In genomic region chr12:84913151-84913550, GRCh38 we compare ENCODE assay signal across 8 cellular contexts. TPM values are rescaled to one million over a fixed set of nuclear protein-coding genes. Genes with fewer than 3 reads are reported as not detected.
DNase-seq lines count a peak whose midpoint lies in the region; ATAC-seq and TF ChIP-seq lines count a peak whose summit lies in the region.

No MANE protein-coding gene starts in this region.

- no peak for TF ChIP-seq EP300 in gastroesophageal sphincter (IDR thresholded peaks at IDR 0.05)

- TF ChIP-seq POLR2A in gastroesophageal sphincter (IDR thresholded peaks at IDR 0.05): no peak

- H3K4me1 ChIP-seq in skeletal muscle tissue (ENCODE audit: control insufficient read depth in 3 of 3, insufficient read depth in 3 of 3, low read length in 3 of 3) (peaks cover 12 to 15% (median 15%) of the 10 kb centered on the region in 3 donors), gastroesophageal sphincter (peaks cover 0 to 25% (median 6%) of the 10 kb centered on the region in 3 donors)

- H3K27me3 Mint-ChIP-seq in activated T-helper 17 cell treated with anti-CD3 and anti-CD28 coated beads, Interleukin-2, amount 50 U/mL, for 72 hours: peaks cover 36% of the 10 kb centered on the region
- peaks cover 32% of the 10 kb centered on the region for H3K27me3 Mint-ChIP-seq in activated T-cell treated with anti-CD3 and anti-CD28 coated beads, Interleukin-2, amount 50 U/mL, for 4 hours (ENCODE audit: low read depth)

- H3K4me3 ChIP-seq in HFF-Myc (replicated peaks; ENCODE audit: low read depth, low read length) (peak overlapping the region; percentile 96), skeletal muscle tissue (ENCODE audit: low read length in 3 of 3) (peak overlapping the region; percentile 30 to 60 (median 38)), gastroesophageal sphincter (peak overlapping the region in 1 of 2 donors; percentile 50)

- no peaks in the 10 kb centered on the region for H3K9me3 Mint-ChIP-seq in activated T-helper 17 cell treated with anti-CD3 and anti-CD28 coated beads, Interleukin-2, amount 50 U/mL, for 72 hours
- H3K9me3 Mint-ChIP-seq in activated T-cell treated with anti-CD3 and anti-CD28 coated beads, Interleukin-2, amount 50 U/mL, for 4 hours: no peaks in the 10 kb centered on the region

- TF ChIP-seq CTCF in HFF-Myc (IDR thresholded peaks at IDR 0.05; ENCODE audit: low read depth, low read length, missing control alignments) (no peak), gastroesophageal sphincter (IDR thresholded peaks at IDR 0.05) (no peak)

- intact Hi-C loops in head of caudate nucleus (cut with DNase I): loop anchor here (5.0 kb wide), 1 partner anchor 36 kb away; no protein-coding TSS in a partner anchor

- DNase-seq in HFF-Myc (ENCODE audit: extremely low read depth, low read depth) (no peak), head of caudate nucleus (peak in 27 of 42 donors; percentile 5 to 65 (median 21))
- no peak for DNase-seq in activated T-cell treated with anti-CD3 and anti-CD28 coated beads, Interleukin-2, amount 50 U/mL, for 4 hours
- DNase-seq in stimulated activated CD4-positive, alpha-beta T cell treated with anti-CD3 and anti-CD28 coated beads, Interleukin-2, amount 100 ng/mL, for 24 hours: no peak

- no peaks in the 10 kb centered on the region for H3K36me3 Mint-ChIP-seq in activated T-helper 17 cell treated with anti-CD3 and anti-CD28 coated beads, Interleukin-2, amount 50 U/mL, for 72 hours (ENCODE audit: low read depth)
- no peaks in the 10 kb centered on the region for H3K36me3 Mint-ChIP-seq in activated T-cell treated with anti-CD3 and anti-CD28 coated beads, Interleukin-2, amount 50 U/mL, for 4 hours (ENCODE audit: insufficient read depth)

- H3K9ac ChIP-seq in skeletal muscle tissue (ENCODE audit: low read depth in 1 of 3, low read length in 3 of 3): no peak overlapping the region

- H3K27ac ChIP-seq in skeletal muscle tissue (ENCODE audit: low read depth, low read length) (no peak overlapping the region), gastroesophageal sphincter (no peak overlapping the region)

- H3K4me1 Mint-ChIP-seq in activated T-helper 17 cell treated with anti-CD3 and anti-CD28 coated beads, Interleukin-2, amount 50 U/mL, for 72 hours: no peaks in the 10 kb centered on the region
- H3K4me1 Mint-ChIP-seq in activated T-cell treated with anti-CD3 and anti-CD28 coated beads, Interleukin-2, amount 50 U/mL, for 4 hours (ENCODE audit: low read depth): no peaks in the 10 kb centered on the region

- H3K9me3 ChIP-seq in skeletal muscle tissue (ENCODE audit: control insufficient read depth in 3 of 3, low read length in 3 of 3): no peaks in the 10 kb centered on the region
- H3K9me3 ChIP-seq in gastroesophageal sphincter: no peaks in the 10 kb centered on the region

- no peaks in the 10 kb centered on the region for H3K36me3 ChIP-seq in skeletal muscle tissue (ENCODE audit: control insufficient read depth in 3 of 3, insufficient read depth in 3 of 3, low read length in 3 of 3)
- no peaks in the 10 kb centered on the region for H3K36me3 ChIP-seq in gastroesophageal sphincter

- no peak overlapping the region for H3K27ac Mint-ChIP-seq in activated T-helper 17 cell treated with anti-CD3 and anti-CD28 coated beads, Interleukin-2, amount 50 U/mL, for 72 hours

- 5 to 19% methylated on average over 4 to 7 of the region's 10 CpGs for WGBS in gastroesophageal sphincter (ENCODE audit: low coverage in 1 of 2), 2 donors

- peak overlapping the region; percentile 63 for H3K4me3 Mint-ChIP-seq in activated T-helper 17 cell treated with anti-CD3 and anti-CD28 coated beads, Interleukin-2, amount 50 U/mL, for 72 hours
- no peak overlapping the region for H3K4me3 Mint-ChIP-seq in activated T-cell treated with anti-CD3 and anti-CD28 coated beads, Interleukin-2, amount 50 U/mL, for 4 hours

- ATAC-seq in activated T-helper 17 cell treated with anti-CD3 and anti-CD28 coated beads, Interleukin-2, amount 50 U/mL, for 72 hours (replicated peaks): no peak
- no peak for ATAC-seq in gastroesophageal sphincter
- no peak for ATAC-seq in GM18498 (IDR thresholded peaks at IDR 0.05; ENCODE audit: unreplicated experiment)
- ATAC-seq in activated T-cell treated with anti-CD3 and anti-CD28 coated beads, Interleukin-2, amount 50 U/mL, for 4 hours: no peak

- H3K27me3 ChIP-seq in skeletal muscle tissue (ENCODE audit: control insufficient read depth in 3 of 3, insufficient read depth in 3 of 3, low read length in 3 of 3) (peaks cover 28 to 40% (median 31%) of the 10 kb centered on the region in 3 donors), gastroesophageal sphincter (peaks cover 59% of the 10 kb centered on the region)

RNA-seq across cellular contexts. Expression of gene SLC6A15, which starts 0.6 kb away (rescaled TPM):
- total RNA-seq in activated T-helper 17 cell treated with anti-CD3 and anti-CD28 coated beads, Interleukin-2, amount 50 U/mL, for 72 hours: under 1 TPM; 0.69 to 0.78 TPM
- total RNA-seq in skeletal muscle tissue (0.52 TPM), gastroesophageal sphincter (1 to 10 TPM in 3 of 4 donors, under 1 TPM in 1; 0.54 to 2.3 (median 1.7) TPM)
- total RNA-seq in activated T-cell treated with anti-CD3 and anti-CD28 coated beads, Interleukin-2, amount 50 U/mL, for 4 hours: under 1 TPM in 1 of 3 donors, not detected in 2; 0.11 TPM

Comparison
In these comparisons a context has a peak if more than half of its experiments do, and no peak if none do; other contexts are left out.
1. DNase-seq: peak in head of caudate nucleus (27 of 42); none in HFF-Myc (single experiment), activated T-cell treated with anti-CD3 and anti-CD28 coated beads, Interleukin-2, amount 50 U/mL, for 4 hours (single experiment) and stimulated activated CD4-positive, alpha-beta T cell treated with anti-CD3 and anti-CD28 coated beads, Interleukin-2, amount 100 ng/mL, for 24 hours (0 of 2).